In the genomic region with DNA sequence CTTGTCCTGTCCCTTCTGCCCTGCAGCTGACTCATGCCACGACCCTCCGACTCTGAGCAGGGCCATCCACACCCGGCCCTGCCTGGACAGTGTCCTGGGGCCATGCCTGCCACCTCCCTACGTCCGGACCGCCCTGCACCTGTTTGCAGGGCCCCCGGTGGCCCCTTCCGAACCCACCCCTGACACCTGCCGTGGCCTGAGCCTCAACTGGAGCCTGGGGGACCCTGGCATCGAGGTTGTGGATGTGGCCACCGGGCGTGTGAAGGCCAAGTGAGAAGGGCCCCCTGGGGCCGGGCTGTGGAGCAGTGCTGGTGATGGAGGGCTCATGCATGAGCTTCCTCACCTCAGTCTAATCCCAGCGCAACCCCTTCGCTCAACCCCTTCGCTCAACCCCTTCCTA, we compare ENCODE assay signal across 26 cellular contexts. TPM values are rescaled to one million over a fixed set of nuclear protein-coding genes. Genes with fewer than 3 reads are reported as not detected.
"Had no signal": no experiment of that assay in that cellular context is flagged by ENCODE, and none has a peak within 500 bp of the region (broad histone marks: within the 10 kb centered on the region; RNA-seq: fewer than 3 reads in every experiment).

No MANE protein-coding gene starts in this region.

- ATAC-seq: activated CD4-positive, alpha-beta T cell treated with anti-CD3 and anti-CD28 coated beads for 36 hours; activated T-helper 17 cell treated with anti-CD3 and anti-CD28 coated beads, Interleukin-2, amount 50 U/mL, for 72 hours; effector memory CD8-positive, alpha-beta T cell; heart left ventricle; left lung; T-cell had no signal

- H3K9me3 ChIP-seq: heart left ventricle, left lung, transverse colon, uterus had no signal

- H3K4me1 ChIP-seq: transverse colon, uterus had no signal

- H3K4me3 ChIP-seq: heart left ventricle, left lung, transverse colon, uterus had no signal

- H3K27ac ChIP-seq: heart left ventricle, left lung, transverse colon, uterus had no signal

- DNase-seq: activated CD4-positive, alpha-beta T cell treated with anti-CD3 and anti-CD28 coated beads for 36 hours; activated CD4-positive, alpha-beta T cell treated with anti-CD3 and anti-CD28 coated beads, Interleukin-2, amount 50 U/mL, for 48 hours; activated naive CD4-positive, alpha-beta T cell; activated naive CD8-positive, alpha-beta T cell treated with anti-CD3 and anti-CD28 coated beads for 36 hours; activated T-cell treated with anti-CD3 and anti-CD28 coated beads for 4 hours; amniotic stem cell; effector memory CD8-positive, alpha-beta T cell; heart left ventricle; left lung; retina; stimulated activated CD4-positive, alpha-beta T cell treated with anti-CD3 and anti-CD28 coated beads, Interleukin-2, amount 100 ng/mL, for 24 hours; stimulated activated naive CD4-positive, alpha-beta T cell treated with Interleukin-2 at 50 U/mL for 16 hours; T-cell; transverse colon; uterus had no signal

- H3K36me3 ChIP-seq: heart left ventricle, left lung, transverse colon, uterus had no signal

- H3K27me3 ChIP-seq: transverse colon, uterus had no signal

- FAIRE-seq: frontal cortex had no signal

RNA-seq across cellular contexts. Expression of a gene that starts 5.1 kb away (rescaled TPM):
- total RNA-seq: activated T-helper 17 cell treated with anti-CD3 and anti-CD28 coated beads, Interleukin-2, amount 50 U/mL, for 72 hours; dermis microvascular lymphatic vessel endothelial cell; frontal cortex; kidney epithelial cell; lung microvascular endothelial cell; myocyte; posterior vena cava had no signal
- polyA plus RNA-seq: neural cell had no signal

RNA-seq across cellular contexts. Expression of a gene that starts 43.7 kb away (rescaled TPM):
- total RNA-seq: activated CD4-positive, alpha-beta T cell treated with anti-CD3 and anti-CD28 coated beads for 36 hours; activated naive CD8-positive, alpha-beta T cell treated with anti-CD3 and anti-CD28 coated beads for 36 hours; activated T-helper 17 cell treated with anti-CD3 and anti-CD28 coated beads, Interleukin-2, amount 50 U/mL, for 72 hours; cardiac septum; dermis microvascular lymphatic vessel endothelial cell; frontal cortex; heart left ventricle; kidney epithelial cell; left lung; lung microvascular endothelial cell; omental fat pad; posterior vena cava; T-cell; transverse colon; uterus; WTC11 had no signal
- polyA plus RNA-seq: heart left ventricle, neural cell had no signal

RNA-seq across cellular contexts. Expression of a gene that starts 51.0 kb away (rescaled TPM):
- total RNA-seq: cardiac septum, kidney epithelial cell, myocyte, posterior vena cava, transverse colon had no signal
